Comparison of ENCODE assay signal across 1 cellular context in the genomic region with DNA sequence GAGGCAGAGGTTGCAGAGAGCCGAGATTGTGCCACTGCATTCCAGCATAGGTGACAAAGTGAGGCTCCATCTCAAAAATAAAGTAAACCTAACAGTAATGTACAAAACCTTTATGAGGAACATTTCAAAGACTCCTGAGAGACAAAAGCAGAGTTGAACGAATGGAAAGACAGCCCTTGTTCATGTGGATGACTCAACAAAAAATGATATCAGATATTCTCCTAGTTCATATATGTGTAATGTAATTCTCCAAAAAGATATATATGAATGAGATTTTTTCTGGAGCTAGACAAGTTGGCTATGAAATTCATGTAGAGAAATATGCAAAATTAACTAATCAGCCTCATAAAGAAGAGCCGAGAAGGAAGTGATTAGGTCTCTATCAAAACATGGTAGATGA.
TF ChIP-seq lines count a peak whose summit lies in the region.

No MANE protein-coding gene starts in this region.

TF ChIP-seq in K562, 482 proteins besides CTCF, POLR2A, EP300 and RAD21 (continued from another document):
- TF ChIP-seq, protein P1, sequence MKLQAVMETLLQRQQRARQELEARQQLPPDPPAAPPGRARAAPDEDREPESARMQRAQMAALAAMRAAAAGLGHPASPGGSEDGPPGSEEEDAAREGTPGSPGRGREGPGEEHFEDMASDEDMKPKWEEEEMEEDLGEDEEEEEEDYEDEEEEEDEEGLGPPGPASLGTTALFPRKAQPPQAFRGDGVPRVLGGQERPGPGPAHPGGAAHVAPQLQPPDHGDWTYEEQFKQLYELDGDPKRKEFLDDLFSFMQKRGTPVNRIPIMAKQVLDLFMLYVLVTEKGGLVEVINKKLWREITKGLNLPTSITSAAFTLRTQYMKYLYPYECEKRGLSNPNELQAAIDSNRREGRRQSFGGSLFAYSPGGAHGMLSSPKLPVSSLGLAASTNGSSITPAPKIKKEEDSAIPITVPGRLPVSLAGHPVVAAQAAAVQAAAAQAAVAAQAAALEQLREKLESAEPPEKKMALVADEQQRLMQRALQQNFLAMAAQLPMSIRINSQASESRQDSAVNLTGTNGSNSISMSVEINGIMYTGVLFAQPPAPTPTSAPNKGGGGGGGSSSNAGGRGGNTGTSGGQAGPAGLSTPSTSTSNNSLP (IDR thresholded peaks at IDR 0.05; ENCODE audit: borderline replicate concordance, low read depth, low read length), result peak; percentile 43; the same call in 1 of the 2 replicates
- TF ChIP-seq SMARCA4 (IDR thresholded peaks at IDR 0.05) (0 out of 2 replicates have a peak, but pooled peaks have one; percentile 22), NFE2L1 (tag; IDR thresholded peaks at IDR 0.05; ENCODE audit: borderline replicate concordance, low read depth) (peak; percentile 90), MAFK (IDR thresholded peaks at IDR 0.05; ENCODE audit: low read length) (peak; percentile 84), ZNF316 (IDR thresholded peaks at IDR 0.05) (peak; percentile 86)
- TF ChIP-seq, protein P2, sequence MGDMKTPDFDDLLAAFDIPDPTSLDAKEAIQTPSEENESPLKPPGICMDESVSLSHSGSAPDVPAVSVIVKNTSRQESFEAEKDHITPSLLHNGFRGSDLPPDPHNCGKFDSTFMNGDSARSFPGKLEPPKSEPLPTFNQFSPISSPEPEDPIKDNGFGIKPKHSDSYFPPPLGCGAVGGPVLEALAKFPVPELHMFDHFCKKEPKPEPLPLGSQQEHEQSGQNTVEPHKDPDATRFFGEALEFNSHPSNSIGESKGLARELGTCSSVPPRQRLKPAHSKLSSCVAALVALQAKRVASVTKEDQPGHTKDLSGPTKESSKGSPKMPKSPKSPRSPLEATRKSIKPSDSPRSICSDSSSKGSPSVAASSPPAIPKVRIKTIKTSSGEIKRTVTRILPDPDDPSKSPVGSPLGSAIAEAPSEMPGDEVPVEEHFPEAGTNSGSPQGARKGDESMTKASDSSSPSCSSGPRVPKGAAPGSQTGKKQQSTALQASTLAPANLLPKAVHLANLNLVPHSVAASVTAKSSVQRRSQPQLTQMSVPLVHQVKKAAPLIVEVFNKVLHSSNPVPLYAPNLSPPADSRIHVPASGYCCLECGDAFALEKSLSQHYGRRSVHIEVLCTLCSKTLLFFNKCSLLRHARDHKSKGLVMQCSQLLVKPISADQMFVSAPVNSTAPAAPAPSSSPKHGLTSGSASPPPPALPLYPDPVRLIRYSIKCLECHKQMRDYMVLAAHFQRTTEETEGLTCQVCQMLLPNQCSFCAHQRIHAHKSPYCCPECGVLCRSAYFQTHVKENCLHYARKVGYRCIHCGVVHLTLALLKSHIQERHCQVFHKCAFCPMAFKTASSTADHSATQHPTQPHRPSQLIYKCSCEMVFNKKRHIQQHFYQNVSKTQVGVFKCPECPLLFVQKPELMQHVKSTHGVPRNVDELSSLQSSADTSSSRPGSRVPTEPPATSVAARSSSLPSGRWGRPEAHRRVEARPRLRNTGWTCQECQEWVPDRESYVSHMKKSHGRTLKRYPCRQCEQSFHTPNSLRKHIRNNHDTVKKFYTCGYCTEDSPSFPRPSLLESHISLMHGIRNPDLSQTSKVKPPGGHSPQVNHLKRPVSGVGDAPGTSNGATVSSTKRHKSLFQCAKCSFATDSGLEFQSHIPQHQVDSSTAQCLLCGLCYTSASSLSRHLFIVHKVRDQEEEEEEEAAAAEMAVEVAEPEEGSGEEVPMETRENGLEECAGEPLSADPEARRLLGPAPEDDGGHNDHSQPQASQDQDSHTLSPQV (IDR thresholded peaks at IDR 0.05), result peak; percentile 45; the same call in 1 of the 2 replicates
- TF ChIP-seq, protein P3, sequence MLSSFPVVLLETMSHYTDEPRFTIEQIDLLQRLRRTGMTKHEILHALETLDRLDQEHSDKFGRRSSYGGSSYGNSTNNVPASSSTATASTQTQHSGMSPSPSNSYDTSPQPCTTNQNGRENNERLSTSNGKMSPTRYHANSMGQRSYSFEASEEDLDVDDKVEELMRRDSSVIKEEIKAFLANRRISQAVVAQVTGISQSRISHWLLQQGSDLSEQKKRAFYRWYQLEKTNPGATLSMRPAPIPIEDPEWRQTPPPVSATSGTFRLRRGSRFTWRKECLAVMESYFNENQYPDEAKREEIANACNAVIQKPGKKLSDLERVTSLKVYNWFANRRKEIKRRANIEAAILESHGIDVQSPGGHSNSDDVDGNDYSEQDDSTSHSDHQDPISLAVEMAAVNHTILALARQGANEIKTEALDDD (IDR thresholded peaks at IDR 0.05), result no peak
- TF ChIP-seq, protein P4, sequence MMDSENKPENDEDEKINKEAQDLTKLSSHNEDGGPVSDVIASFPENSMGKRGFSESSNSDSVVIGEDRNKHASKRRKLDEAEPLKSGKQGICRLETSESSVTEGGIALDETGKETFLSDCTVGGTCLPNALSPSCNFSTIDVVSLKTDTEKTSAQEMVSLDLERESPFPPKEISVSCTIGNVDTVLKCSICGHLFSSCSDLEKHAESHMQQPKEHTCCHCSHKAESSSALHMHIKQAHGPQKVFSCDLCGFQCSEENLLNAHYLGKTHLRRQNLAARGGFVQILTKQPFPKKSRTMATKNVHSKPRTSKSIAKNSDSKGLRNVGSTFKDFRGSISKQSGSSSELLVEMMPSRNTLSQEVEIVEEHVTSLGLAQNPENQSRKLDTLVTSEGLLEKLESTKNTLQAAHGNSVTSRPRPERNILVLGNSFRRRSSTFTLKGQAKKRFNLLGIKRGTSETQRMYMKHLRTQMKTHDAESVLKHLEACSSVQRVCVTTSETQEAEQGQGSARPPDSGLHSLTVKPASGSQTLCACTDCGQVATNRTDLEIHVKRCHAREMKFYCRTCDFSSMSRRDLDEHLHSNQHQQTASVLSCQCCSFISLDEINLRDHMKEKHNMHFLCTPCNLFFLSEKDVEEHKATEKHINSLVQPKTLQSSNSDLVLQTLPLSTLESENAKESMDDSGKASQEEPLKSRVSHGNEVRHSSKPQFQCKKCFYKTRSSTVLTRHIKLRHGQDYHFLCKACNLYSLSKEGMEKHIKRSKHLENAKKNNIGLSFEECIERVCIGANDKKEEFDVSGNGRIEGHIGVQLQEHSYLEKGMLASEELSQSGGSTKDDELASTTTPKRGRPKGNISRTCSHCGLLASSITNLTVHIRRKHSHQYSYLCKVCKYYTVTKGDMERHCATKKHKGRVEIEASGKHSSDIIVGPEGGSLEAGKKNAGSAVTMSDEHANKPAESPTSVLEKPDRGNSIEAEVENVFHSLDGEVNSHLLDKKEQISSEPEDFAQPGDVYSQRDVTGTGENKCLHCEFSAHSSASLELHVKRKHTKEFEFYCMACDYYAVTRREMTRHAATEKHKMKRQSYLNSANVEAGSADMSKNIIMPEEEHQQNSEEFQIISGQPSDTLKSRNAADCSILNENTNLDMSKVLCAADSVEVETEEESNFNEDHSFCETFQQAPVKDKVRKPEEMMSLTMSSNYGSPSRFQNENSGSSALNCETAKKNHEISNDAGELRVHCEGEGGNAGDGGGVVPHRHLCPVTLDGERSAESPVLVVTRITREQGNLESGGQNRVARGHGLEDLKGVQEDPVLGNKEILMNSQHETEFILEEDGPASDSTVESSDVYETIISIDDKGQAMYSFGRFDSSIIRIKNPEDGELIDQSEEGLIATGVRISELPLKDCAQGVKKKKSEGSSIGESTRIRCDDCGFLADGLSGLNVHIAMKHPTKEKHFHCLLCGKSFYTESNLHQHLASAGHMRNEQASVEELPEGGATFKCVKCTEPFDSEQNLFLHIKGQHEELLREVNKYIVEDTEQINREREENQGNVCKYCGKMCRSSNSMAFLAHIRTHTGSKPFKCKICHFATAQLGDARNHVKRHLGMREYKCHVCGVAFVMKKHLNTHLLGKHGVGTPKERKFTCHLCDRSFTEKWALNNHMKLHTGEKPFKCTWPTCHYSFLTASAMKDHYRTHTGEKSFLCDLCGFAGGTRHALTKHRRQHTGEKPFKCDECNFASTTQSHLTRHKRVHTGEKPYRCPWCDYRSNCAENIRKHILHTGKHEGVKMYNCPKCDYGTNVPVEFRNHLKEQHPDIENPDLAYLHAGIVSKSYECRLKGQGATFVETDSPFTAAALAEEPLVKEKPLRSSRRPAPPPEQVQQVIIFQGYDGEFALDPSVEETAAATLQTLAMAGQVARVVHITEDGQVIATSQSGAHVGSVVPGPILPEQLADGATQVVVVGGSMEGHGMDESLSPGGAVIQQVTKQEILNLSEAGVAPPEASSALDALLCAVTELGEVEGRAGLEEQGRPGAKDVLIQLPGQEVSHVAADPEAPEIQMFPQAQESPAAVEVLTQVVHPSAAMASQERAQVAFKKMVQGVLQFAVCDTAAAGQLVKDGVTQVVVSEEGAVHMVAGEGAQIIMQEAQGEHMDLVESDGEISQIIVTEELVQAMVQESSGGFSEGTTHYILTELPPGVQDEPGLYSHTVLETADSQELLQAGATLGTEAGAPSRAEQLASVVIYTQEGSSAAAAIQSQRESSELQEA (IDR thresholded peaks at IDR 0.05; ENCODE audit: low read depth), result no peak
